8 cellular contexts compared by ENCODE assay signal in the genomic region with DNA sequence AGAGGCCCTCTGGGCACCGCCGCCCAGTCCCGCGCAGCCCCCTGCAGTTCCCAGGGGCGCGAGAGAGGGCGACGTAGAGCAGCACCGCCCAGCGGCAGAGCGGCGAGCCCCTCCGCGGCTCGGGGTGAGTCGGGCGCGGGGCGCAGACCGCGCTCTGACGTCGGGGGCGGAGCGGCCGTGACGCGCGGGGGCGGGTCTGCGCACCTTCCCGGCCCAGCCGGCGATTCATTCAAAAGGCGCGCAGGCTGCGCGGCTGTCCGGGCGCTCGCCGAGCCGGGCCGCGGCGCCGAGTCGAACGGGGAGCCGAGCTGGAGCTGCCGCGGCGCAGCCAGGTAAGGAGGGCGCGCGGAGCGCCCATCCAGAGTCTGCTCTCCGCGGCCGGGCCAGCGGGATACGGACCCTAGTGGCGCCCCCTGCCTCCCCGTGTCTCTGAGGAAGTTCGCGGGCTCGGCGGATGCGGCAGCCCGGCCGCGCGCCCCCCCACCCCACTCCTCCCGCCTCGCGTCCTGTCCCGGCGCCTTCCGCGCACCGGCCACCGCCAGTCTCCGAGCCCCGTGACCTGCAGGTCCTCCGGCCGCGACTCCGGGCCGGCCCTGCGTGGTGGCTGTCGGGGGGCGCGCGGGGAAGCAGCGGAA. TPM values are rescaled to one million over a fixed set of nuclear protein-coding genes. Genes with fewer than 3 reads are reported as not detected.
DNase-seq lines count a peak whose midpoint lies in the region; ATAC-seq lines count a peak whose summit lies in the region.

A gene with protein sequence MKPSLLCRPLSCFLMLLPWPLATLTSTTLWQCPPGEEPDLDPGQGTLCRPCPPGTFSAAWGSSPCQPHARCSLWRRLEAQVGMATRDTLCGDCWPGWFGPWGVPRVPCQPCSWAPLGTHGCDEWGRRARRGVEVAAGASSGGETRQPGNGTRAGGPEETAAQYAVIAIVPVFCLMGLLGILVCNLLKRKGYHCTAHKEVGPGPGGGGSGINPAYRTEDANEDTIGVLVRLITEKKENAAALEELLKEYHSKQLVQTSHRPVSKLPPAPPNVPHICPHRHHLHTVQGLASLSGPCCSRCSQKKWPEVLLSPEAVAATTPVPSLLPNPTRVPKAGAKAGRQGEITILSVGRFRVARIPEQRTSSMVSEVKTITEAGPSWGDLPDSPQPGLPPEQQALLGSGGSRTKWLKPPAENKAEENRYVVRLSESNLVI (plus strand): TSS at position 232 of the 635 bp plus-strand sequence. CDS start 12,738 bp downstream, outside the sequence.

- ATAC-seq in HG02943 (IDR thresholded peaks at IDR 0.05; ENCODE audit: low read depth, unreplicated experiment) (peak; percentile 62), sciatic nerve (peak; percentile 87)

- intact Hi-C loops in sciatic nerve (cut with DNase I): no loop called here

- DNase-seq in NCI-H187 (lab: John Stamatoyannopoulos, UW) (peak; percentile 73 to 80), NCI-H187 treated with DMSO at 0.1 percent for 48 hours (lab: John Stamatoyannopoulos, UW) (no peak), NCI-H1930 (lab: John Stamatoyannopoulos, UW) (peak; percentile 68 to 84), T1000 (lab: John Stamatoyannopoulos, UW) (peak; percentile 94), astrocyte of the hippocampus (ENCODE audit: low read depth, low spot score) (peak; percentile 98), hypothalamus (lab: John Stamatoyannopoulos, UW) (peak in 50 of 51 donors; percentile 28 to 92 (median 76)), sciatic nerve (ENCODE audit: low spot score) (peak; percentile 91)

RNA-seq across cellular contexts. Expression of the gene that starts here (rescaled TPM):
- total RNA-seq in sciatic nerve: 9.4 TPM
